In genomic region chr9:135520916-135521607, GRCh38 we compare ENCODE assay signal across 20 cellular contexts. TPM values are rescaled to one million over a fixed set of nuclear protein-coding genes. Genes with fewer than 3 reads are reported as not detected.
DNase-seq lines count a peak whose midpoint lies in the region; ATAC-seq and TF ChIP-seq lines count a peak whose summit lies in the region.
"Had no signal": no experiment of that assay in that cellular context is flagged by ENCODE, and none has a peak within 500 bp of the region (broad histone marks: within the 10 kb centered on the region; RNA-seq: fewer than 3 reads in every experiment).

LCN1 (plus strand) TSS chr9:135521440; CDS start chr9:135521498, 58 bp downstream.

- H3K18ac ChIP-seq in neuronal stem cell (ENCODE audit: low read length): peak within 1 kb of the TSS; percentile 52

- no peak within 1 kb of the TSS for H3K23ac ChIP-seq in neuronal stem cell (ENCODE audit: low read depth, low read length, poor library complexity)

- H2BK15ac ChIP-seq in neuronal stem cell (ENCODE audit: low read length): no peak within 1 kb of the TSS

- H3K27ac Mint-ChIP-seq in activated T-cell treated with anti-CD3 and anti-CD28 coated beads, Interleukin-2, amount 50 U/mL, for 24 hours: no peak within 1 kb of the TSS
- no peak within 1 kb of the TSS for H3K27ac Mint-ChIP-seq in CD4-positive, alpha-beta T cell

- no peaks in the 10 kb centered on the region for H3K79me1 ChIP-seq in neuronal stem cell (ENCODE audit: low read depth, low read length)

- peaks cover 3% of the 10 kb centered on the region for H3K4me1 Mint-ChIP-seq in activated T-cell treated with anti-CD3 and anti-CD28 coated beads, Interleukin-2, amount 50 U/mL, for 24 hours (ENCODE audit: low read depth)
- H3K4me1 Mint-ChIP-seq in activated T-cell treated with anti-CD3 and anti-CD28 coated beads, Interleukin-2, amount 50 U/mL, for 4 hours (ENCODE audit: low read depth): no peaks in the 10 kb centered on the region
- H3K4me1 Mint-ChIP-seq in CD4-positive, alpha-beta T cell (ENCODE audit: low read depth): no peaks in the 10 kb centered on the region

- H3K4me3 ChIP-seq in neuronal stem cell (ENCODE audit: low read length in 2 of 2) (no peak within 1 kb of the TSS), suprapubic skin (no peak within 1 kb of the TSS)

- H2BK120ac ChIP-seq in neuronal stem cell (ENCODE audit: low read depth, low read length): no peak within 1 kb of the TSS

- intact Hi-C loops in CD4-positive, alpha-beta T cell (cut with DNase I, micrococcal nuclease): no loop called here

- H3K4me1 ChIP-seq in neuronal stem cell (ENCODE audit: control insufficient read depth in 2 of 2, insufficient read depth in 1 of 2, low read depth in 1 of 2, low read length in 2 of 2) (peaks cover 0 to 2% of the 10 kb centered on the region in 2 donors), suprapubic skin (no peaks in the 10 kb centered on the region)

- H4K8ac ChIP-seq in neuronal stem cell (ENCODE audit: low read depth, low read length): no peak within 1 kb of the TSS

- H3K27me3 ChIP-seq in neuronal stem cell (ENCODE audit: control insufficient read depth in 3 of 3, insufficient read depth in 3 of 3, low read depth in 1 of 3, low read length in 3 of 3): peaks cover 0 to 3% (median 0%) of the 10 kb centered on the region in 3 experiments
- peaks cover 40% of the 10 kb centered on the region for H3K27me3 ChIP-seq in suprapubic skin
- H3K27me3 ChIP-seq in CD4-positive, alpha-beta T cell (ENCODE audit: control insufficient read depth, insufficient read depth, low read length): peaks cover 5% of the 10 kb centered on the region

- H3K27ac ChIP-seq in neuronal stem cell (replicated peaks; ENCODE audit: low read length) (no peak within 1 kb of the TSS), suprapubic skin (no peak within 1 kb of the TSS)
- no peak within 1 kb of the TSS for H3K27ac ChIP-seq in CD4-positive, alpha-beta T cell (ENCODE audit: low read depth, low read length)
- H3K27ac ChIP-seq: RWPE1 had no signal

- H3K9ac ChIP-seq in neuronal stem cell (ENCODE audit: low read depth, low read length, poor library complexity): no peak within 1 kb of the TSS

- CTCF ChIA-PET in CD4-positive, alpha-beta T cell (lab: Charles Lee): no interaction called here

- H3K4me3 Mint-ChIP-seq in activated T-cell treated with anti-CD3 and anti-CD28 coated beads, Interleukin-2, amount 50 U/mL, for 24 hours: no peak within 1 kb of the TSS
- no peak within 1 kb of the TSS for H3K4me3 Mint-ChIP-seq in activated T-cell treated with anti-CD3 and anti-CD28 coated beads, Interleukin-2, amount 50 U/mL, for 4 hours
- no peak within 1 kb of the TSS for H3K4me3 Mint-ChIP-seq in CD4-positive, alpha-beta T cell

- no peaks in the 10 kb centered on the region for H3K9me3 Mint-ChIP-seq in activated T-cell treated with anti-CD3 and anti-CD28 coated beads, Interleukin-2, amount 50 U/mL, for 24 hours
- no peaks in the 10 kb centered on the region for H3K9me3 Mint-ChIP-seq in activated T-cell treated with anti-CD3 and anti-CD28 coated beads, Interleukin-2, amount 50 U/mL, for 4 hours
- H3K9me3 Mint-ChIP-seq in CD4-positive, alpha-beta T cell: no peaks in the 10 kb centered on the region

- peak within 1 kb of the TSS; percentile 56 for H2AK5ac ChIP-seq in neuronal stem cell (ENCODE audit: low read depth, low read length)

- no peak within 1 kb of the TSS for H2BK12ac ChIP-seq in neuronal stem cell (ENCODE audit: low read length)

- H3K4ac ChIP-seq in neuronal stem cell (ENCODE audit: low read length): peak within 1 kb of the TSS; percentile 53

- no peak for ATAC-seq in activated T-cell treated with anti-CD3 and anti-CD28 coated beads, Interleukin-2, amount 50 U/mL, for 4 hours
- ATAC-seq in CD4-positive, alpha-beta T cell (ENCODE audit: poor library complexity): no peak
- ATAC-seq: HepG2, PC-3 had no signal

- no peak within 1 kb of the TSS for H3K14ac ChIP-seq in neuronal stem cell (ENCODE audit: low read length)

- TF ChIP-seq EP300 in suprapubic skin (IDR thresholded peaks at IDR 0.05): no peak

- no peak for TF ChIP-seq CTCF in suprapubic skin (IDR thresholded peaks at IDR 0.05)
- TF ChIP-seq CTCF in CD4-positive, alpha-beta T cell (IDR thresholded peaks at IDR 0.05): no peak

- peaks cover 17% of the 10 kb centered on the region for H3K27me3 Mint-ChIP-seq in activated T-cell treated with anti-CD3 and anti-CD28 coated beads, Interleukin-2, amount 50 U/mL, for 24 hours
- H3K27me3 Mint-ChIP-seq in activated T-cell treated with anti-CD3 and anti-CD28 coated beads, Interleukin-2, amount 50 U/mL, for 4 hours (ENCODE audit: low read depth): peaks cover 17% of the 10 kb centered on the region
- peaks cover 14% of the 10 kb centered on the region for H3K27me3 Mint-ChIP-seq in CD4-positive, alpha-beta T cell

- no peak within 1 kb of the TSS for H2AFZ ChIP-seq in neuronal stem cell (ENCODE audit: low read length)

- no peaks in the 10 kb centered on the region for H3K36me3 ChIP-seq in neuronal stem cell (replicated peaks in 1 of 2; ENCODE audit: control insufficient read depth in 2 of 2, insufficient read depth in 2 of 2, low read length in 2 of 2)
- H3K36me3 ChIP-seq in suprapubic skin: no peaks in the 10 kb centered on the region

- DNase-seq in activated T-cell treated with anti-CD3 and anti-CD28 coated beads, Interleukin-2, amount 50 U/mL, for 24 hours: peak; percentile 5
- DNase-seq in activated T-cell treated with anti-CD3 and anti-CD28 coated beads, Interleukin-2, amount 50 U/mL, for 4 hours: no peak
- DNase-seq in activated CD8-positive, alpha-beta memory T cell treated with anti-CD3 and anti-CD28 coated beads, Interleukin-2, amount 50 U/mL, for 48 hours: peak; percentile 33
- DNase-seq in neuronal stem cell (ENCODE audit: low spot score) (no peak), suprapubic skin (ENCODE audit: low spot score in 2 of 2) (peak; percentile 39 to 60), SIG-M5 (lab: John Stamatoyannopoulos, UW) (no peak), SKM-1 treated with dmso at 0.1 percent for 144 hours (lab: John Stamatoyannopoulos, UW; ENCODE audit: unreplicated experiment) (no peak)
- no peak for DNase-seq in CD4-positive, alpha-beta T cell
- DNase-seq: C1 segment of cervical spinal cord, DMS 273 treated with DMSO at 0.1 percent for 48 hours, GF-D8, KG1, NCI-H1417 treated with DMSO at 0.1 percent for 48 hours, NCI-H1930, NCI-H446 treated with DMSO at 0.1 percent for 48 hours, NCI-H748 treated with DMSO at 0.1 percent for 48 hours, PC-3 had no signal

- POLR2A ChIA-PET in CD4-positive, alpha-beta T cell (lab: Charles Lee): no interaction called here

- no peak within 1 kb of the TSS for H2BK5ac ChIP-seq in neuronal stem cell (ENCODE audit: low read length)

- H4K91ac ChIP-seq in neuronal stem cell (ENCODE audit: low read depth, low read length, poor library complexity): no peak within 1 kb of the TSS

- WGBS in neuronal stem cell (ENCODE audit: extremely low coverage in 2 of 2, insufficient read length in 2 of 2, insufficient replicate concordance in 1 of 2), 2 donors: no CpG with 5 or more reads among the region's 18 CpGs
- WGBS in suprapubic skin: 77% methylated on average over 15 of the region's 18 CpGs

- no peak for TF ChIP-seq POLR2A in suprapubic skin (IDR thresholded peaks at IDR 0.05)

- no peak within 1 kb of the TSS for H3K4me2 ChIP-seq in neuronal stem cell (ENCODE audit: insufficient read depth, low read length, poor library complexity, severe bottlenecking)

- H3K9me3 ChIP-seq in neuronal stem cell (replicated peaks in 1 of 2; ENCODE audit: control insufficient read depth in 2 of 2, insufficient read depth in 1 of 2, low read depth in 1 of 2, low read length in 2 of 2) (no peaks in the 10 kb centered on the region), suprapubic skin (no peaks in the 10 kb centered on the region)
- H3K9me3 ChIP-seq in CD4-positive, alpha-beta T cell (ENCODE audit: control insufficient read depth, low read length): no peaks in the 10 kb centered on the region

- no peaks in the 10 kb centered on the region for H3K36me3 Mint-ChIP-seq in activated T-cell treated with anti-CD3 and anti-CD28 coated beads, Interleukin-2, amount 50 U/mL, for 24 hours (ENCODE audit: low read depth)
- H3K36me3 Mint-ChIP-seq in activated T-cell treated with anti-CD3 and anti-CD28 coated beads, Interleukin-2, amount 50 U/mL, for 4 hours (ENCODE audit: insufficient read depth): no peaks in the 10 kb centered on the region
- no peaks in the 10 kb centered on the region for H3K36me3 Mint-ChIP-seq in CD4-positive, alpha-beta T cell (ENCODE audit: low read depth)

RNA-seq across cellular contexts. Expression of gene LCN1, which starts in this region (rescaled TPM):
- total RNA-seq in activated T-cell treated with anti-CD3 and anti-CD28 coated beads, Interleukin-2, amount 50 U/mL, for 4 hours: not detected
- not detected for polyA plus RNA-seq in neuronal stem cell (2013, experiment 1 of 2)
- polyA plus RNA-seq in neuronal stem cell (2013, experiment 2 of 2): not detected
- total RNA-seq in suprapubic skin: not detected
- total RNA-seq in CD4-positive, alpha-beta T cell: not detected
- total RNA-seq: Daoy, HepG2, PC-3 had no signal
- polyA plus RNA-seq: HepG2 had no signal

Comparison
In these comparisons a context has a peak if more than half of its experiments do, and no peak if none do; other contexts are left out.
1. DNase-seq: peak in activated T-cell treated with anti-CD3 and anti-CD28 coated beads, Interleukin-2, amount 50 U/mL, for 24 hours (single experiment) and activated CD8-positive, alpha-beta memory T cell treated with anti-CD3 and anti-CD28 coated beads, Interleukin-2, amount 50 U/mL, for 48 hours (single experiment); none in activated T-cell treated with anti-CD3 and anti-CD28 coated beads, Interleukin-2, amount 50 U/mL, for 4 hours (single experiment), neuronal stem cell (single experiment), SIG-M5 (single experiment), SKM-1 treated with dmso at 0.1 percent for 144 hours (single experiment) and CD4-positive, alpha-beta T cell (0 of 10).
2. Peak in DNase-seq in suprapubic skin; RNA of the gene not detected or under 1 TPM.